Comparison of ENCODE assay signal across 29 cellular contexts in genomic region chr14:105797546-105797945, GRCh38.
"Had no signal": no experiment of that assay in that cellular context is flagged by ENCODE, and none has a peak within 500 bp of the region (broad histone marks: within the 10 kb centered on the region; RNA-seq: fewer than 3 reads in every experiment).

No MANE protein-coding gene starts in this region.

- H3K27me3 Mint-ChIP-seq: stimulated activated memory B cell treated with anti-CD40 and anti-IgM and Interleukin-4, amounts not matched to agents 10 μg/mL and 1 μg/mL and 100 μg/mL, for 72 hours; stimulated activated naive B cell treated with anti-CD40 and anti-IgM and Interleukin-4, amounts not matched to agents 10 μg/mL and 1 μg/mL and 100 μg/mL, for 72 hours; type B pancreatic cell had no signal

- H3K4me3 ChIP-seq: stomach, suprapubic skin, testis, thoracic aorta, thyroid gland, tibial artery, tibial nerve, transverse colon, upper lobe of left lung, upper lobe of right lung, uterus, vagina had no signal

- H3K27ac ChIP-seq: stomach, suprapubic skin, testis, thoracic aorta, thyroid gland, tibial artery, tibial nerve, transverse colon, upper lobe of left lung, upper lobe of right lung, uterus, vagina had no signal

- H3K27me3 ChIP-seq: suprapubic skin, testis, thyroid gland, tibial nerve, transverse colon, upper lobe of left lung, upper lobe of right lung, uterus, vagina had no signal

- FAIRE-seq: urothelium cell line had no signal

- H3K27ac Mint-ChIP-seq: stimulated activated effector memory CD8-positive, alpha-beta T cell treated with anti-CD3 and anti-CD28 coated beads, Interleukin-12 subunit alpha, Interleukin-12 subunit beta, amount 100 ng/mL, for 72 hours; stimulated activated memory B cell treated with anti-CD40 and anti-IgM and Interleukin-4, amounts not matched to agents 10 μg/mL and 1 μg/mL and 100 μg/mL, for 72 hours; stimulated activated naive B cell treated with anti-CD40 and anti-IgM and Interleukin-4, amounts not matched to agents 10 μg/mL and 1 μg/mL and 100 μg/mL, for 72 hours; stimulated activated naive CD8-positive, alpha-beta T cell treated with anti-CD3 and anti-CD28 coated beads, Interleukin-15, amount 100 ng/mL, for 72 hours; stimulated activated naive CD8-positive, alpha-beta T cell treated with anti-CD3 and anti-CD28 coated beads, Interleukin-15, Interleukin-2, amounts not matched to agents 100 ng/mL and 50 ng/mL, for 24 hours; type B pancreatic cell had no signal

- ATAC-seq: stimulated activated effector memory CD8-positive, alpha-beta T cell treated with anti-CD3 and anti-CD28 coated beads, Interleukin-12 subunit alpha, Interleukin-12 subunit beta, amount 100 ng/mL, for 72 hours; stimulated activated memory B cell treated with anti-CD40 and anti-IgM and Interleukin-4, amounts not matched to agents 10 μg/mL and 1 μg/mL and 100 μg/mL, for 72 hours; stimulated activated naive B cell treated with anti-CD40 and anti-IgM and Interleukin-4, amounts not matched to agents 10 μg/mL and 1 μg/mL and 100 μg/mL, for 72 hours; stimulated activated naive CD8-positive, alpha-beta T cell treated with anti-CD3 and anti-CD28 coated beads, Interleukin-15, amount 100 ng/mL, for 72 hours; stimulated activated naive CD8-positive, alpha-beta T cell treated with anti-CD3 and anti-CD28 coated beads, Interleukin-15, Interleukin-2, amounts not matched to agents 100 U/mL and 50 U/mL, for 24 hours; upper lobe of right lung had no signal

- H3K9me3 ChIP-seq: suprapubic skin, testis, thoracic aorta, thyroid gland, transverse colon, upper lobe of left lung, upper lobe of right lung, vagina had no signal

- H3K4me1 ChIP-seq: stomach, suprapubic skin, testis, thyroid gland, tibial artery, tibial nerve, transverse colon, upper lobe of left lung, upper lobe of right lung, uterus, vagina had no signal

- H3K36me3 Mint-ChIP-seq: stimulated activated effector memory CD8-positive, alpha-beta T cell treated with anti-CD3 and anti-CD28 coated beads, Interleukin-12 subunit alpha, Interleukin-12 subunit beta, amount 100 ng/mL, for 72 hours; stimulated activated memory B cell treated with anti-CD40 and anti-IgM and Interleukin-4, amounts not matched to agents 10 μg/mL and 1 μg/mL and 100 μg/mL, for 72 hours; type B pancreatic cell had no signal

- H3K36me3 ChIP-seq: stomach, suprapubic skin, thoracic aorta, thyroid gland, tibial artery, tibial nerve, transverse colon, upper lobe of left lung, upper lobe of right lung, uterus, vagina had no signal

- DNase-seq: stimulated activated CD4-positive, alpha-beta T cell treated with anti-CD3 and anti-CD28 coated beads, Interleukin-2, amount 100 ng/mL, for 48 hours; stimulated activated CD4-positive, alpha-beta T cell treated with anti-CD3 and anti-CD28 coated beads, Interleukin-4, amount 100 ng/mL, for 1 hour; stimulated activated CD4-positive, alpha-beta T cell treated with anti-CD3 and anti-CD28 coated beads, Interleukin-4, amount 100 ng/mL, for 24 hours; stimulated activated CD4-positive, alpha-beta T cell treated with anti-CD3 and anti-CD28 coated beads, Interleukin-4, amount 100 ng/mL, for 4 hours; stimulated activated CD8-positive, alpha-beta memory T cell treated with anti-CD3 and anti-CD28 coated beads, Interleukin-4, amount 100 ng/mL, for 48 hours; stimulated activated naive B cell treated with anti-CD40 and anti-IgM and Interleukin-4, amounts not matched to agents 10 μg/mL and 1 μg/mL and 100 μg/mL, for 72 hours; stimulated activated naive CD4-positive, alpha-beta T cell; stimulated activated naive CD4-positive, alpha-beta T cell treated with Interleukin-2 at 50 U/mL for 16 hours; stimulated activated naive CD8-positive, alpha-beta T cell treated with anti-CD3 and anti-CD28 coated beads, Interleukin-15, amount 100 ng/mL, for 72 hours; stimulated activated naive CD8-positive, alpha-beta T cell treated with anti-CD3 and anti-CD28 coated beads, Interleukin-15, Interleukin-2, amounts not matched to agents 100 U/mL and 50 U/mL, for 24 hours; stomach; substantia nigra; testis; thyroid gland; tibial artery; transverse colon; trophoblast cell; upper lobe of left lung; upper lobe of right lung; uterus had no signal

- H3K9me3 Mint-ChIP-seq: stimulated activated effector memory CD8-positive, alpha-beta T cell treated with anti-CD3 and anti-CD28 coated beads, Interleukin-12 subunit alpha, Interleukin-12 subunit beta, amount 100 ng/mL, for 72 hours had no signal

- H3K4me1 Mint-ChIP-seq: stimulated activated effector memory CD8-positive, alpha-beta T cell treated with anti-CD3 and anti-CD28 coated beads, Interleukin-12 subunit alpha, Interleukin-12 subunit beta, amount 100 ng/mL, for 72 hours; stimulated activated naive CD8-positive, alpha-beta T cell treated with anti-CD3 and anti-CD28 coated beads, Interleukin-15, amount 100 ng/mL, for 72 hours had no signal

- H3K4me3 Mint-ChIP-seq: stimulated activated effector memory CD8-positive, alpha-beta T cell treated with anti-CD3 and anti-CD28 coated beads, Interleukin-12 subunit alpha, Interleukin-12 subunit beta, amount 100 ng/mL, for 72 hours; stimulated activated memory B cell treated with anti-CD40 and anti-IgM and Interleukin-4, amounts not matched to agents 10 μg/mL and 1 μg/mL and 100 μg/mL, for 72 hours; stimulated activated naive B cell treated with anti-CD40 and anti-IgM and Interleukin-4, amounts not matched to agents 10 μg/mL and 1 μg/mL and 100 μg/mL, for 72 hours; stimulated activated naive CD8-positive, alpha-beta T cell treated with anti-CD3 and anti-CD28 coated beads, Interleukin-15, amount 100 ng/mL, for 72 hours; stimulated activated naive CD8-positive, alpha-beta T cell treated with anti-CD3 and anti-CD28 coated beads, Interleukin-15, Interleukin-2, amounts not matched to agents 100 ng/mL and 50 ng/mL, for 24 hours; type B pancreatic cell had no signal
